ENCODE assay signal across 1 cellular context in the genomic region with DNA sequence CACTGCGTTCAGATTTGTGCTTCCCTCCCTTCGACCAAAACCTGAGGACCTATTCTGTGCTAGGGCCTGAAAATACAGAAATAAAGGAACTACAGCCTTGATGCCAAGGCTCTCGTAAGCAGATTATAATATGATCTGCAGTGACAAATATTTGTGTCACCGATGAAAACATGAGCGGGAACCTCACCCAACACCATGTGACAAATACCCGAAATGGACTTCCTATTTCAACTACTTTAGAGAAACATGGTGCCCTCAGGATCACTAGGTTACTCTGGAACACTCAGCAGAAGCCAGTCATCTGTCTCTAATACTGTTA.
TF ChIP-seq lines count a peak whose summit lies in the region.

No MANE protein-coding gene starts in this region.

TF ChIP-seq in endothelial cell of umbilical vein, 7 proteins besides CTCF, POLR2A, EP300 and RAD21 (continued from another document):
- no peak for TF ChIP-seq GATA2 (IDR thresholded peaks at IDR 0.05; ENCODE audit: insufficient read depth, insufficient read length, low read depth, low read length)
